In genomic region chr17:77120866-77121265, GRCh38 we compare ENCODE assay signal across 1 cellular context.
TF ChIP-seq lines count a peak whose summit lies in the region.

No MANE protein-coding gene starts in this region.

TF ChIP-seq in IMR-90, 13 proteins besides CTCF, POLR2A, EP300 and RAD21 (continued from another document):
- TF ChIP-seq, protein P1, sequence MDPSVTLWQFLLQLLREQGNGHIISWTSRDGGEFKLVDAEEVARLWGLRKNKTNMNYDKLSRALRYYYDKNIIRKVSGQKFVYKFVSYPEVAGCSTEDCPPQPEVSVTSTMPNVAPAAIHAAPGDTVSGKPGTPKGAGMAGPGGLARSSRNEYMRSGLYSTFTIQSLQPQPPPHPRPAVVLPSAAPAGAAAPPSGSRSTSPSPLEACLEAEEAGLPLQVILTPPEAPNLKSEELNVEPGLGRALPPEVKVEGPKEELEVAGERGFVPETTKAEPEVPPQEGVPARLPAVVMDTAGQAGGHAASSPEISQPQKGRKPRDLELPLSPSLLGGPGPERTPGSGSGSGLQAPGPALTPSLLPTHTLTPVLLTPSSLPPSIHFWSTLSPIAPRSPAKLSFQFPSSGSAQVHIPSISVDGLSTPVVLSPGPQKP (IDR thresholded peaks at IDR 0.05; ENCODE audit: borderline replicate concordance, low read depth, low read length): no peak
- no peak for TF ChIP-seq MAFK (IDR thresholded peaks at IDR 0.05; ENCODE audit: low read depth, low read length)
TF ChIP-seq in IMR-90: peak in this region for 0.
